In the genomic region with DNA sequence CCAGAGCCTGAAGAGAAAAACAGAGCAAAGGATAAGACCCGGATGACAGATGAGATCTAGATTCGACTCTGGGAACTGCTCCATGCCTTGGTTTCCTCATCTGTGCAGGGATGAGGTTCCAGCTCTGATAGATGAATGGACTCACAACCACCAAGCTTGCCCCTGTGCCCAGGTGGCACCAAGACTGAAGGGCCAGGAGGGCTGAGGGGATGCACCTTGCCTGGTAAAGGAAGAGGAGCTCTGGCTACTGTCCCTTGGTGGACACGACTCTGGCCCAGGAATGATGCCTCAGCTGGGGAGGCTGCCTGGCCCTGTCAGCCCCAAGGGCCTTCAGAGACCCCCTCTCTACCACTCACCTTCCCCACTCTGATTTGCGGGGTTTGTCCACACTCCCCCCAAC, we compare ENCODE assay signal across 20 cellular contexts. TPM values are rescaled to one million over a fixed set of nuclear protein-coding genes. Genes with fewer than 3 reads are reported as not detected.
DNase-seq lines count a peak whose midpoint lies in the region; ATAC-seq and TF ChIP-seq lines count a peak whose summit lies in the region.
"Had no signal": no experiment of that assay in that cellular context is flagged by ENCODE, and none has a peak within 500 bp of the region (broad histone marks: within the 10 kb centered on the region; RNA-seq: fewer than 3 reads in every experiment).

No MANE protein-coding gene starts in this region.

- H3K36me3 Mint-ChIP-seq in activated naive CD8-positive, alpha-beta T cell: peaks cover 17% of the 10 kb centered on the region
- peaks cover 10% of the 10 kb centered on the region for H3K36me3 Mint-ChIP-seq in activated naive CD8-positive, alpha-beta T cell treated with anti-CD3 and anti-CD28 coated beads, Interleukin-2, amount 50 U/mL, for 24 hours (ENCODE audit: low read depth)
- H3K36me3 Mint-ChIP-seq in naive B cell: peaks cover 19 to 49% of the 10 kb centered on the region in 2 donors
- H3K36me3 Mint-ChIP-seq: neural progenitor cell had no signal

- H3K4me3 Mint-ChIP-seq in activated naive CD8-positive, alpha-beta T cell: no peak overlapping the region
- no peak overlapping the region for H3K4me3 Mint-ChIP-seq in activated naive CD8-positive, alpha-beta T cell treated with anti-CD3 and anti-CD28 coated beads, Interleukin-2, amount 50 U/mL, for 24 hours
- H3K4me3 Mint-ChIP-seq in naive B cell: no peak overlapping the region
- H3K4me3 Mint-ChIP-seq: HFFc6, neural progenitor cell had no signal

- H3K27ac Mint-ChIP-seq in activated naive CD8-positive, alpha-beta T cell: peak overlapping the region; percentile 79
- no peak overlapping the region for H3K27ac Mint-ChIP-seq in activated naive CD8-positive, alpha-beta T cell treated with anti-CD3 and anti-CD28 coated beads, Interleukin-2, amount 50 U/mL, for 24 hours
- H3K27ac Mint-ChIP-seq in naive B cell: peak overlapping the region in 4 of 6 donors; percentile 40 to 97 (median 80)
- H3K27ac Mint-ChIP-seq: HFFc6 had no signal

- no peak for DNase-seq in activated naive CD8-positive, alpha-beta T cell treated with anti-CD3 and anti-CD28 coated beads, Interleukin-2, amount 50 U/mL, for 24 hours
- DNase-seq in activated CD8-positive, alpha-beta memory T cell treated with anti-CD3 and anti-CD28 coated beads, Interleukin-2, amount 50 U/mL, for 48 hours: peak; percentile 40
- DNase-seq in naive B cell (no peak), ureter (ENCODE audit: low spot score) (peak; percentile 29), posterior vena cava (ENCODE audit: low spot score) (no peak), GM20000 (ENCODE audit: low spot score) (no peak)
- DNase-seq: ACHN; activated CD4-positive, alpha-beta T cell treated with anti-CD3 and anti-CD28 coated beads for 1 hour; HFFc6; hypothalamus; NCI-H1048; NCI-H187; NCI-H524 treated with DMSO at 0.1 percent for 48 hours; SHP77 treated with DMSO at 0.1 percent for 48 hours; sigmoid colon had no signal

- H3K9me3 Mint-ChIP-seq in activated naive CD8-positive, alpha-beta T cell (ENCODE audit: low read depth): no peaks in the 10 kb centered on the region
- no peaks in the 10 kb centered on the region for H3K9me3 Mint-ChIP-seq in activated naive CD8-positive, alpha-beta T cell treated with anti-CD3 and anti-CD28 coated beads, Interleukin-2, amount 50 U/mL, for 24 hours
- peaks cover 0 to 5% (median 0%) of the 10 kb centered on the region in 7 donors for H3K9me3 Mint-ChIP-seq in naive B cell
- H3K9me3 Mint-ChIP-seq: HFFc6, neural progenitor cell had no signal

- intact Hi-C loops in posterior vena cava (cut with DNase I): no loop called here

- no peak for ATAC-seq in activated naive CD8-positive, alpha-beta T cell treated with anti-CD3 and anti-CD28 coated beads, Interleukin-2, amount 50 U/mL, for 24 hours
- ATAC-seq in naive B cell (ENCODE audit: low read depth in 2 of 2) (no peak), GM19328 (IDR thresholded peaks at IDR 0.05; ENCODE audit: unreplicated experiment) (no peak)
- ATAC-seq: esophagus mucosa had no signal

- H3K4me1 Mint-ChIP-seq in activated naive CD8-positive, alpha-beta T cell (ENCODE audit: low read depth): peaks cover 15% of the 10 kb centered on the region
- peaks cover 13% of the 10 kb centered on the region for H3K4me1 Mint-ChIP-seq in activated naive CD8-positive, alpha-beta T cell treated with anti-CD3 and anti-CD28 coated beads, Interleukin-2, amount 50 U/mL, for 24 hours
- peaks cover 44 to 65% (median 64%) of the 10 kb centered on the region in 3 donors for H3K4me1 Mint-ChIP-seq in naive B cell
- H3K4me1 Mint-ChIP-seq: neural progenitor cell had no signal

- H3K27me3 Mint-ChIP-seq in activated naive CD8-positive, alpha-beta T cell: no peaks in the 10 kb centered on the region
- no peaks in the 10 kb centered on the region for H3K27me3 Mint-ChIP-seq in activated naive CD8-positive, alpha-beta T cell treated with anti-CD3 and anti-CD28 coated beads, Interleukin-2, amount 50 U/mL, for 24 hours
- H3K27me3 Mint-ChIP-seq in naive B cell: no peaks in the 10 kb centered on the region
- H3K27me3 Mint-ChIP-seq: progenitor cell of endocrine pancreas had no signal

- no peak for TF ChIP-seq CTCF in GM20000 (IDR thresholded peaks at IDR 0.05; ENCODE audit: extremely low read depth, missing control alignments)

RNA-seq across cellular contexts. Expression of a gene that starts 24.9 kb away (rescaled TPM):
- polyA plus RNA-seq in naive B cell (ENCODE audit: low read depth in 6 of 6): 100 to 1,000 TPM; 183 to 442 (median 326) TPM
- 123 TPM for total RNA-seq in ureter
- 100 to 1,000 TPM; 328 to 430 TPM for total RNA-seq in posterior vena cava

RNA-seq across cellular contexts. Expression of a gene that starts 41.4 kb away (rescaled TPM):
- 100 to 1,000 TPM in 3 of 6 donors, 10 to 100 TPM in 3; 76.4 to 143 (median 98.1) TPM for polyA plus RNA-seq in naive B cell (ENCODE audit: low read depth in 6 of 6)
- total RNA-seq in ureter: 53.4 TPM
- total RNA-seq in posterior vena cava: 10 to 100 TPM; 70.6 to 72.4 TPM

Comparison
In these comparisons a context has a peak if more than half of its experiments do, and no peak if none do; other contexts are left out.
1. DNase-seq: peak in activated CD8-positive, alpha-beta memory T cell treated with anti-CD3 and anti-CD28 coated beads, Interleukin-2, amount 50 U/mL, for 48 hours (single experiment) and ureter (single experiment); none in activated naive CD8-positive, alpha-beta T cell treated with anti-CD3 and anti-CD28 coated beads, Interleukin-2, amount 50 U/mL, for 24 hours (single experiment), naive B cell (single experiment), posterior vena cava (single experiment) and GM20000 (single experiment).